In the genomic region with DNA sequence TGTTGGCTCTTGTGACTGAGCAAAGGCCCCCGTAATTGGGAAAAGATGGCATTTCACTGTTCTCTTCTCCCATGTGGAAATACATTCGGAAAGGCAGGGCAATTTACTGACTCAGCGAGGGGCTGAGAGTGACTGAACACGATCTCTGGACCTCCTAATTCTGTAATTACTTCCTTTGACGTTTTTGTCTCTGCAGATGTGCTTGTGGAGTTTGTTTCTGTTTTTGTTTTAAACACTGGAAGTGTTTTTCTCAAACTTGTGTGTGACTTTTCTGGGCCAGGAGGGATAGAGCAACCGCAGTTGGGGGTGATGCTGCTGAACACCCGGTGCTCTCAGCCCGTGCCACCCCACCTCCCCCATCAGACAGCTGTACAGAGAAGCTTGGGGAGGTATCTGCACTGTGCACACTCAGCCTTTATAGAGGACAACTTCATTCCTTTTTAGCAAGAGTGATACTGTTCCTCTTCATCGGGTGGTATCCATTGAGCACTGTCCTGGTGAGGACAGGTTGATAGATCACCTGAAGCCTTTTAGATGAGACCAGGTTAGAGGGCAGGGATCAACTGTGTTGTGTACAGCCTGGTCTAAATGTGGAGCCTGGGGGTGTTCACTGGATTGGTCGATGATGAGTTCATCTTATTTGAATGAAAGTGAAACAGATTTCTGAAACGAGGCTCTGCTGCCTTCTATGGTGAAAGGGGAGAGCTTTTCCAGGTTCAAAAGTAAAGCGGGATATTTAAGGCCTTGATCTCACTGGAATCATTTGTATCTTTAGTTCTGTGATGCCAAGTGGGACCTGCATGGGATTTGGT, we compare ENCODE assay signal across 8 cellular contexts.
A peak's percentile ranks its signal among the peaks of the same experiment; 100 is the strongest.
DNase-seq lines count a peak whose midpoint lies in the region; ATAC-seq, FAIRE-seq and TF ChIP-seq lines count a peak whose summit lies in the region.

No MANE protein-coding gene starts in this region.

- FAIRE-seq in kidney (lab: Jason Lieb, UNC), result no peak

- H3K27ac ChIP-seq in BLaER1 (peak overlapping the region; percentile 48), kidney (ENCODE audit: low read depth in 2 of 2, low read length in 2 of 2) (peak overlapping the region; percentile 92 to 94), suprapubic skin (peak overlapping the region; percentile 35)

- no peaks in the 10 kb centered on the region for H3K9me3 Mint-ChIP-seq in MCF 10A (ENCODE audit: unreplicated experiment)

- peak overlapping the region; percentile 74 for H3K4me2 ChIP-seq in BLaER1

- POLR2A ChIA-PET in MCF 10A (lab: Yijun Ruan, JAX), result no interaction called here

- H4K20me1 ChIP-seq in BLaER1, result peaks cover 44% of the 10 kb centered on the region

- no peak for TF ChIP-seq POLR2A in suprapubic skin (IDR thresholded peaks at IDR 0.05)

- peak; percentile 90 for ATAC-seq in GM19035 (IDR thresholded peaks at IDR 0.05; ENCODE audit: unreplicated experiment)
- peak; percentile 70 for ATAC-seq in HG03108 (IDR thresholded peaks at IDR 0.05; ENCODE audit: unreplicated experiment)

- H3K4me3 ChIP-seq in BLaER1 (peak overlapping the region; percentile 19; the same call in 1 of the 2 replicates), kidney (ENCODE audit: low read length in 2 of 2) (peak overlapping the region; percentile 60 to 62), suprapubic skin (peak overlapping the region; percentile 32)

- no peak for TF ChIP-seq EP300 in suprapubic skin (IDR thresholded peaks at IDR 0.05)

- H3K9ac ChIP-seq in BLaER1 (peak overlapping the region; percentile 52; the same call in 1 of the 2 replicates), kidney (ENCODE audit: low read length in 2 of 2) (peak overlapping the region; percentile 55 to 67)

- H3K9me3 ChIP-seq in BLaER1 (no peaks in the 10 kb centered on the region), kidney (ENCODE audit: control insufficient read depth in 1 of 2, low read length in 2 of 2) (no peaks in the 10 kb centered on the region), suprapubic skin (no peaks in the 10 kb centered on the region)

- H3K4me3 Mint-ChIP-seq in MCF 10A (ENCODE audit: unreplicated experiment), result no peak overlapping the region

- H3K36me3 ChIP-seq in BLaER1 (peaks cover 46% of the 10 kb centered on the region), kidney (ENCODE audit: control insufficient read depth in 1 of 2, insufficient read depth in 2 of 2, low read length in 2 of 2) (peaks cover 0 to 2% of the 10 kb centered on the region in 2 donors), suprapubic skin (peaks cover 3% of the 10 kb centered on the region)

- TF ChIP-seq CTCF in kidney (IDR thresholded peaks at IDR 0.05; ENCODE audit: borderline replicate concordance, extremely low read depth, insufficient read depth), result no peak
- TF ChIP-seq CTCF in suprapubic skin (IDR thresholded peaks at IDR 0.05), result no peak
- no peak for TF ChIP-seq CTCF in MCF 10A (IDR thresholded peaks at IDR 0.05; ENCODE audit: unreplicated experiment)

- no peaks in the 10 kb centered on the region for H3K4me1 Mint-ChIP-seq in MCF 10A (ENCODE audit: insufficient read depth, unreplicated experiment)

- no peak overlapping the region for H3K27ac Mint-ChIP-seq in MCF 10A (ENCODE audit: low read depth, unreplicated experiment)

- intact Hi-C loops in kidney (cut with DNase I) (loop anchor here (10.0 kb wide), 1 partner anchor 125 kb away; the partner anchor contains the start of gene LRCH1), MCF 10A (cut with micrococcal nuclease) (no loop called here)

- no peaks in the 10 kb centered on the region for H3K27me3 ChIP-seq in BLaER1
- H3K27me3 ChIP-seq in suprapubic skin, result no peaks in the 10 kb centered on the region

- H3K27me3 Mint-ChIP-seq in MCF 10A (ENCODE audit: insufficient read depth, unreplicated experiment), result no peaks in the 10 kb centered on the region

- H3K36me3 Mint-ChIP-seq in MCF 10A (ENCODE audit: insufficient read depth, unreplicated experiment), result peaks cover 7% of the 10 kb centered on the region

- no TSS peak for BruUV-seq in MCF 10A (replicated peaks; lab: Mats Ljungman, UMichigan)

- DNase-seq in activated naive CD4-positive, alpha-beta T cell treated with Interleukin-2 at 50 U/mL for 16 hours, result peak; percentile 13
- DNase-seq in kidney (no peak), suprapubic skin (ENCODE audit: low spot score in 2 of 2) (no peak), hippocampal formation (lab: John Stamatoyannopoulos, UW) (no peak), MCF 10A (ENCODE audit: unreplicated experiment) (no peak)

- WGBS in suprapubic skin, result 36% methylated on average over 12 of the region's 12 CpGs

- H3K4me1 ChIP-seq in BLaER1 (peaks cover 26% of the 10 kb centered on the region), kidney (ENCODE audit: control insufficient read depth in 1 of 2, insufficient read depth in 1 of 2, low read depth in 1 of 2, low read length in 2 of 2) (peaks cover 20 to 40% of the 10 kb centered on the region in 2 donors), suprapubic skin (peaks cover 23% of the 10 kb centered on the region)

- CTCF ChIA-PET in MCF 10A (lab: Yijun Ruan, JAX), result interaction anchor here (0.7 kb wide), 2 partner anchors 40 to 84 kb away, joined by 3 read pairs; no protein-coding TSS in a partner anchor

Comparison
In these comparisons a context has a peak if more than half of its experiments do, and no peak if none do; other contexts are left out.
1. H3K27ac ChIP-seq: peak in every context shown above with its lines; median percentile 93 in kidney; 48 in BLaER1; 35 in suprapubic skin.